In the genomic region with DNA sequence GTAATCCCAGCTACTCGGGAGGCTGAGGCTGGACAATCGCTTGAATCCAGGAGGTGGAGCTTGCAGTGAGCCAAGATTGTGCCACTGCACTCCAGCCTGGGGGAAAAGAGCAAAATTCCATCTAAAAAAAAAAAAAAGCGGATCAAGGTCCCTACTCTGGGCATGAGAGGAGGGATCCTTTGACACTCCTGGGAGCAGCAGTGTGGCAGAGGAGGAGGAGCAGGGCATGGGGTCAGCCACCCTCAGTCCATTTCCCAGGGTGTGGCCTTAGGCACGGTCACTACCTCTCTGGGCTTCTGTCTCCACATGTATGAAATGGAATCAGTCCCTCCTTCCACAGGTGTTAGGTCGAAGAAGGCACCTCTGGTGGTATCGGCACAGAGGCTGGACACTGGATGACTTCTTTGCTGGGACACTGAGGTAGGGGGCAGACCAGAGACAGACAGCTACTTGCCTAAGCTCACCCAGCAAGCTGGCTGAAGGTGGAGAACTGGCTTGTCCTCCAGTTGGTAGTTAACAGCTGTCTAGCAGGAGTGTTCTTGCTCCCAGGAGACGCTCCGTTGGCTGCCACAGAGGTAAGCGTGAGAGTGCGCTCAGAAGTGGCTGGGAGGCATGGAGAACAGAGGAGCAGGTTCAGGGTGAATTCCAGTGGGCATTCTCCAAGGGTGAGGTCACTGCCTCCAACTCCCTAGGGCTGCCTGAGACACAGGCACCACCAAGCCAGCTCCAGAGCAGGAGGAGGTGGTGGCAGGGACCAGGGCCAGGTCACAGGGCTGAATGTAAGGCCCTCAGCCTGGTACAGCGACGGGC, we compare ENCODE assay signal across 9 cellular contexts. TPM values are rescaled to one million over a fixed set of nuclear protein-coding genes. Genes with fewer than 3 reads are reported as not detected.
A peak's percentile ranks its signal among the peaks of the same experiment; 100 is the strongest.
DNase-seq lines count a peak whose midpoint lies in the region; ATAC-seq and TF ChIP-seq lines count a peak whose summit lies in the region.
"Had no signal": no experiment of that assay in that cellular context is flagged by ENCODE, and none has a peak within 500 bp of the region (broad histone marks: within the 10 kb centered on the region; RNA-seq: fewer than 3 reads in every experiment).

No MANE protein-coding gene starts in this region.

- POLR2A ChIA-PET in A673 (lab: Charles Lee; ENCODE audit: low non-redundant PET) = no interaction called here

- H3K27ac ChIP-seq in upper lobe of left lung (peak overlapping the region; percentile 84 to 95 (median 90)), A673 (ENCODE audit: low read depth, low read length, poor library complexity, severe bottlenecking) (no peak overlapping the region)

- no peaks in the 10 kb centered on the region for H3K27me3 ChIP-seq in upper lobe of left lung
- H3K27me3 ChIP-seq in A673 (replicated peaks; ENCODE audit: insufficient read depth, low read depth, low read length, poor library complexity) = no peaks in the 10 kb centered on the region

- CTCF ChIA-PET in A673 (lab: Charles Lee) = interaction anchor here (0.6 kb wide), 1 partner anchor 160 kb away, joined by 3 read pairs; no protein-coding TSS in a partner anchor

- H3K9me3 ChIP-seq in upper lobe of left lung = no peaks in the 10 kb centered on the region
- H3K9me3 ChIP-seq in A673 (ENCODE audit: low read depth, low read length, poor library complexity, severe bottlenecking) = no peaks in the 10 kb centered on the region

- no peaks in the 10 kb centered on the region for H3K36me3 ChIP-seq in upper lobe of left lung
- no peaks in the 10 kb centered on the region for H3K36me3 ChIP-seq in A673 (ENCODE audit: insufficient read depth, low read length, poor library complexity, severe bottlenecking)

- peak; percentile 21 to 80 for ATAC-seq in upper lobe of left lung (ENCODE audit: low FRiP score in 2 of 2)
- ATAC-seq in GM21447 (IDR thresholded peaks at IDR 0.05; ENCODE audit: unreplicated experiment) = no peak
- ATAC-seq: activated T-cell treated with anti-CD3 and anti-CD28 coated beads, Interleukin-2, amount 50 U/mL, for 4 hours had no signal

- in situ Hi-C loops in astrocyte of the spinal cord (cut with HindIII; ENCODE audit: low sequenced_read_pairs) = no loop called here

- peak in 1 of 4 donors; percentile 44 for TF ChIP-seq EP300 in upper lobe of left lung (IDR thresholded peaks at IDR 0.05)

- TF ChIP-seq CTCF in astrocyte of the spinal cord (IDR thresholded peaks at IDR 0.05; ENCODE audit: low read depth, low read length) (no peak), upper lobe of left lung (IDR thresholded peaks at IDR 0.05) (no peak), A673 (conservative IDR thresholded peaks at IDR 0.05; ENCODE audit: low read depth, low read length) (no peak)

- DNase-seq in NCI-H1694 (lab: John Stamatoyannopoulos, UW) = peak; percentile 52
- no peak for DNase-seq in NCI-H1694 treated with DMSO at 0.1 percent for 48 hours (lab: John Stamatoyannopoulos, UW)
- DNase-seq in astrocyte of the spinal cord (ENCODE audit: low read depth, low spot score) = peak; percentile 95
- peak; percentile 99 for DNase-seq in kidney glomerular epithelial cell (lab: John Stamatoyannopoulos, UW)
- peak in 1 of 2 donors; percentile 93 for DNase-seq in upper lobe of left lung
- DNase-seq in A673 (ENCODE audit: low spot score) = no peak
- DNase-seq in NCI-H1048 (lab: John Stamatoyannopoulos, UW) = no peak
- DNase-seq: activated T-cell treated with anti-CD3 and anti-CD28 coated beads, Interleukin-2, amount 50 U/mL, for 4 hours had no signal

- intact Hi-C loops in A673 (cut with micrococcal nuclease; ENCODE audit: unreplicated experiment) = no loop called here

- H3K4me1 ChIP-seq in upper lobe of left lung (peaks cover 47 to 69% (median 52%) of the 10 kb centered on the region in 4 donors), A673 (ENCODE audit: insufficient read depth, low read length, poor library complexity, severe bottlenecking) (peaks cover 5% of the 10 kb centered on the region)

- no TSS peak for BruUV-seq in A673 (replicated peaks; lab: Mats Ljungman, UMichigan)

- peak in 1 of 4 donors; percentile 32 for TF ChIP-seq POLR2A in upper lobe of left lung (IDR thresholded peaks at IDR 0.05)

- WGBS in upper lobe of left lung, 2 donors = 56 to 57% methylated on average over 7 to 12 of the region's 12 CpGs

- H3K4me3 ChIP-seq in astrocyte of the spinal cord (ENCODE audit: low read depth, low read length) (no peak overlapping the region), upper lobe of left lung (no peak overlapping the region), A673 (ENCODE audit: low read depth, low read length, poor library complexity, severe bottlenecking) (no peak overlapping the region)

RNA-seq across cellular contexts. Expression of a gene that starts 19.6 kb away (rescaled TPM):
- total RNA-seq in upper lobe of left lung (10 to 100 TPM; 30.4 to 69.5 (median 53.6) TPM), A673 (2021) (85.4 and 88.4 TPM in 2 replicates)

RNA-seq across cellular contexts. Expression of a gene that starts 45.0 kb away (rescaled TPM):
- total RNA-seq in upper lobe of left lung (10 to 100 TPM in 4 of 6 donors, 1 to 10 TPM in 2; 6.0 to 27.2 (median 12.9) TPM), A673 (2021) (53.8 and 60.4 TPM in 2 replicates)

Comparison
In these comparisons a context has a peak if more than half of its experiments do, and no peak if none do; other contexts are left out.
1. DNase-seq: peak in NCI-H1694 (single experiment), astrocyte of the spinal cord (single experiment) and kidney glomerular epithelial cell (single experiment); none in NCI-H1694 treated with DMSO at 0.1 percent for 48 hours (single experiment), A673 (single experiment) and NCI-H1048 (single experiment).